16 cellular contexts compared by ENCODE assay signal in genomic region chr3:71453319-71453718, GRCh38.
DNase-seq lines count a peak whose midpoint lies in the region; ATAC-seq lines count a peak whose summit lies in the region.
"Had no signal": no experiment of that assay in that cellular context is flagged by ENCODE, and none has a peak within 500 bp of the region (broad histone marks: within the 10 kb centered on the region; RNA-seq: fewer than 3 reads in every experiment).

No MANE protein-coding gene starts in this region.

- peak overlapping the region; percentile 5 for H3K4me3 Mint-ChIP-seq in stimulated activated naive CD8-positive, alpha-beta T cell treated with anti-CD3 and anti-CD28 coated beads, Interleukin-15, Interleukin-2, amounts not matched to agents 100 ng/mL and 50 ng/mL, for 24 hours
- peak overlapping the region in 2 of 3 donors; percentile 4 to 69 for H3K4me3 Mint-ChIP-seq in T-cell
- H3K4me3 Mint-ChIP-seq: brain; dendritic cell treated with granulocyte-macrophage colony-stimulating factor and Interleukin-4, amounts not matched to agents 40 ng/mL and 50 ng/mL, for 4 days; nephron progenitor cell had no signal

- CTCF ChIA-PET in T-cell (lab: Charles Lee), result interaction anchor here (1.2 to 2.6 kb wide), 2 partner anchors 33 to 38 kb away, joined by 3 to 7 read pairs; no protein-coding TSS in a partner anchor

- H3K36me3 Mint-ChIP-seq in stimulated activated naive CD8-positive, alpha-beta T cell treated with anti-CD3 and anti-CD28 coated beads, Interleukin-15, Interleukin-2, amounts not matched to agents 100 ng/mL and 50 ng/mL, for 24 hours (ENCODE audit: low read depth), result no peaks in the 10 kb centered on the region
- peaks cover 9% of the 10 kb centered on the region for H3K36me3 Mint-ChIP-seq in T-cell
- H3K36me3 Mint-ChIP-seq: brain had no signal

- H3K9me3 Mint-ChIP-seq in stimulated activated naive CD8-positive, alpha-beta T cell treated with anti-CD3 and anti-CD28 coated beads, Interleukin-15, Interleukin-2, amounts not matched to agents 100 ng/mL and 50 ng/mL, for 24 hours, result no peaks in the 10 kb centered on the region
- H3K9me3 Mint-ChIP-seq in T-cell, result no peaks in the 10 kb centered on the region
- H3K9me3 Mint-ChIP-seq: brain; dendritic cell treated with granulocyte-macrophage colony-stimulating factor and Interleukin-4, amounts not matched to agents 40 ng/mL and 50 ng/mL, for 4 days; nephron progenitor cell had no signal

- no peak for DNase-seq in stimulated activated naive CD8-positive, alpha-beta T cell treated with anti-CD3 and anti-CD28 coated beads, Interleukin-15, Interleukin-2, amounts not matched to agents 100 U/mL and 50 U/mL, for 24 hours
- DNase-seq in T-cell (no peak), left lobe of liver (ENCODE audit: low spot score) (no peak), mesenteric fat pad (ENCODE audit: low spot score) (no peak), AML-193 (lab: John Stamatoyannopoulos, UW) (no peak), DMS 273 treated with DMSO at 0.1 percent for 48 hours (lab: John Stamatoyannopoulos, UW) (no peak)
- DNase-seq: activated gamma-delta T cell, erythroblast, NCI-H1092 treated with DMSO at 0.1 percent for 48 hours, NCI-H526, nephron progenitor cell had no signal

- H3K27ac Mint-ChIP-seq in stimulated activated naive CD8-positive, alpha-beta T cell treated with anti-CD3 and anti-CD28 coated beads, Interleukin-15, Interleukin-2, amounts not matched to agents 100 ng/mL and 50 ng/mL, for 24 hours, result peak overlapping the region; percentile 97
- H3K27ac Mint-ChIP-seq in T-cell, result peak overlapping the region; percentile 97 to 99
- H3K27ac Mint-ChIP-seq: dendritic cell treated with granulocyte-macrophage colony-stimulating factor and Interleukin-4, amounts not matched to agents 40 ng/mL and 50 ng/mL, for 4 days; nephron progenitor cell had no signal

- ATAC-seq in stimulated activated naive CD8-positive, alpha-beta T cell treated with anti-CD3 and anti-CD28 coated beads, Interleukin-15, Interleukin-2, amounts not matched to agents 100 U/mL and 50 U/mL, for 24 hours, result no peak
- no peak for ATAC-seq in T-cell (replicated peaks in 1 of 4)
- ATAC-seq in left lobe of liver, result peak; percentile 61
- ATAC-seq in GM18868 (IDR thresholded peaks at IDR 0.05; ENCODE audit: unreplicated experiment), result no peak
- ATAC-seq: K562 had no signal

- POLR2A ChIA-PET in T-cell (lab: Charles Lee), result interaction anchor here (1.0 to 1.5 kb wide), 4 partner anchors 8 to 38 kb away, joined by 3 to 7 read pairs (median 4); no protein-coding TSS in a partner anchor

- H3K4me1 Mint-ChIP-seq in stimulated activated naive CD8-positive, alpha-beta T cell treated with anti-CD3 and anti-CD28 coated beads, Interleukin-15, Interleukin-2, amounts not matched to agents 100 ng/mL and 50 ng/mL, for 24 hours (ENCODE audit: low read depth), result peaks cover 98% of the 10 kb centered on the region
- H3K4me1 Mint-ChIP-seq in T-cell, result peaks cover 98 to 100% (median 99%) of the 10 kb centered on the region in 3 donors

- H3K27me3 Mint-ChIP-seq in stimulated activated naive CD8-positive, alpha-beta T cell treated with anti-CD3 and anti-CD28 coated beads, Interleukin-15, Interleukin-2, amounts not matched to agents 100 ng/mL and 50 ng/mL, for 24 hours, result no peaks in the 10 kb centered on the region
- H3K27me3 Mint-ChIP-seq in T-cell, result no peaks in the 10 kb centered on the region
- H3K27me3 Mint-ChIP-seq: dendritic cell treated with granulocyte-macrophage colony-stimulating factor and Interleukin-4, amounts not matched to agents 40 ng/mL and 50 ng/mL, for 4 days had no signal
